In genomic region chr18:23135679-23136325, GRCh38 we compare ENCODE assay signal across 8 cellular contexts. TPM values are rescaled to one million over a fixed set of nuclear protein-coding genes. Genes with fewer than 3 reads are reported as not detected.
DNase-seq lines count a peak whose midpoint lies in the region; ATAC-seq and TF ChIP-seq lines count a peak whose summit lies in the region.

No MANE protein-coding gene starts in this region.

- no peaks in the 10 kb centered on the region for H3K79me2 ChIP-seq in SU-DHL-6 (ENCODE audit: insufficient read depth, low read length)

- peak overlapping the region; percentile 45 for H3K4me3 ChIP-seq in SU-DHL-6 (ENCODE audit: insufficient read depth, low read length, poor library complexity, severe bottlenecking)
- peak overlapping the region; percentile 20 for H3K4me3 ChIP-seq in mononuclear cell (ENCODE audit: low read length)

- no peaks in the 10 kb centered on the region for H3K9me3 ChIP-seq in SU-DHL-6 (ENCODE audit: insufficient read depth, low read length)
- H3K9me3 ChIP-seq in mononuclear cell (ENCODE audit: low read depth, low read length): no peaks in the 10 kb centered on the region

- no peak overlapping the region for H3K27ac Mint-ChIP-seq in effector memory CD8-positive, alpha-beta T cell

- no peaks in the 10 kb centered on the region for H4K20me1 ChIP-seq in SU-DHL-6 (ENCODE audit: low read depth, low read length)

- H3F3A ChIP-seq in SU-DHL-6 (ENCODE audit: insufficient read depth): peaks cover 9% of the 10 kb centered on the region

- no peak overlapping the region for H3K9ac ChIP-seq in SU-DHL-6 (ENCODE audit: low read length)

- H3K4me1 Mint-ChIP-seq in effector memory CD8-positive, alpha-beta T cell (ENCODE audit: low read depth in 2 of 2): peaks cover 8 to 17% of the 10 kb centered on the region in 2 donors

- no peaks in the 10 kb centered on the region for H3K9me3 Mint-ChIP-seq in effector memory CD8-positive, alpha-beta T cell

- no peaks in the 10 kb centered on the region for H3K9me2 ChIP-seq in SU-DHL-6 (replicated peaks; ENCODE audit: insufficient read depth, low read length)

- no peaks in the 10 kb centered on the region for H3K36me3 ChIP-seq in SU-DHL-6 (ENCODE audit: low read length)

- H3K36me3 Mint-ChIP-seq in effector memory CD8-positive, alpha-beta T cell (ENCODE audit: insufficient read depth): no peaks in the 10 kb centered on the region

- H3K27me3 Mint-ChIP-seq in effector memory CD8-positive, alpha-beta T cell: peaks cover 30 to 60% of the 10 kb centered on the region in 2 donors

- peaks cover 24% of the 10 kb centered on the region for H3K4me1 ChIP-seq in mononuclear cell (ENCODE audit: insufficient read depth, low read length)

- ATAC-seq in HG02852 (IDR thresholded peaks at IDR 0.05; ENCODE audit: unreplicated experiment): peak; percentile 21
- ATAC-seq in effector memory CD8-positive, alpha-beta T cell (replicated peaks): peak; percentile 62

- no peak overlapping the region for H3K27ac ChIP-seq in SU-DHL-6 (ENCODE audit: low read depth, low read length)

- no peak overlapping the region for H2AFZ ChIP-seq in SU-DHL-6 (ENCODE audit: low read depth, low read length, severe bottlenecking)

- no peaks in the 10 kb centered on the region for H3K27me3 ChIP-seq in SU-DHL-6 (ENCODE audit: low read length)
- peaks cover 49% of the 10 kb centered on the region for H3K27me3 ChIP-seq in mononuclear cell (ENCODE audit: insufficient read depth, low read length)

- no peak for TF ChIP-seq CTCF in SU-DHL-6 (IDR thresholded peaks at IDR 0.05; ENCODE audit: insufficient read depth, low read length, poor library complexity, severe bottlenecking)

- peak; percentile 43 for DNase-seq in NCI-H345 (lab: John Stamatoyannopoulos, UW)
- no peak for DNase-seq in NCI-H345 treated with DMSO at 0.1 percent for 48 hours (lab: John Stamatoyannopoulos, UW; ENCODE audit: unreplicated experiment)
- peak in 1 of 3 experiments; percentile 17 for DNase-seq in effector memory CD8-positive, alpha-beta T cell
- no peak for DNase-seq in mesenteric fat pad (ENCODE audit: low spot score)
- DNase-seq in ureter (ENCODE audit: low spot score): no peak

- H3K4me2 ChIP-seq in SU-DHL-6 (ENCODE audit: low read depth, low read length, poor library complexity, severe bottlenecking): peak overlapping the region; percentile 54

- peak overlapping the region; percentile 65 to 66 for H3K4me3 Mint-ChIP-seq in effector memory CD8-positive, alpha-beta T cell

RNA-seq across cellular contexts. Expression of gene CABLES1, which starts 0.5 kb away (rescaled TPM):
- total RNA-seq in mononuclear cell (0.10 TPM), mesenteric fat pad (57.0 TPM), ureter (8.1 TPM)
